8 cellular contexts compared by ENCODE assay signal in genomic region chr19:4768934-4769777, GRCh38. TPM values are rescaled to one million over a fixed set of nuclear protein-coding genes. Genes with fewer than 3 reads are reported as not detected.
DNase-seq lines count a peak whose midpoint lies in the region; ATAC-seq and TF ChIP-seq lines count a peak whose summit lies in the region.

No MANE protein-coding gene starts in this region.

- intact Hi-C loops in CD8-positive, alpha-beta T cell (cut with DNase I, micrococcal nuclease) = loop anchor here in 1 of 2 experiments (1.0 to 2.0 kb wide), 2 partner anchors 22 to 44 kb away; partner anchors contain the start of gene FEM1A
- intact Hi-C loops in IMR-90 (cut with micrococcal nuclease) (no loop called here), OCI-LY7 (cut with micrococcal nuclease; ENCODE audit: unreplicated experiment) (no loop called here)

- BruUV-seq in IMR-90 (replicated peaks; lab: Mats Ljungman, UMichigan) (no TSS peak), OCI-LY7 (replicated peaks; lab: Mats Ljungman, UMichigan) (no TSS peak)

- H3K36me3 Mint-ChIP-seq in CD8-positive, alpha-beta T cell = no peaks in the 10 kb centered on the region
- no peaks in the 10 kb centered on the region for H3K36me3 Mint-ChIP-seq in activated T-cell treated with anti-CD3 and anti-CD28 coated beads, Interleukin-2, amount 50 U/mL, for 72 hours (ENCODE audit: insufficient read depth in 2 of 2)
- H3K36me3 Mint-ChIP-seq in natural killer cell treated with Interleukin-12 subunit alpha and Interleukin-12 subunit beta and Interleukin-15 and Interleukin-18, amount 100 ng/mL, for 72 hours = no peaks in the 10 kb centered on the region
- H3K36me3 Mint-ChIP-seq in stimulated activated naive B cell treated with anti-CD40 and anti-IgM and Interleukin-4, amounts not matched to agents 10 μg/mL and 1 μg/mL and 100 μg/mL, for 72 hours = no peaks in the 10 kb centered on the region

- H2BK120ac ChIP-seq in IMR-90 (ENCODE audit: low read depth, low read length) = no peak overlapping the region

- POLR2A ChIA-PET in CD8-positive, alpha-beta T cell (lab: Charles Lee) = no interaction called here
- POLR2A ChIA-PET in IMR-90 (lab: Charles Lee; ENCODE audit: unreplicated experiment) = no interaction called here
- POLR2A ChIA-PET in OCI-LY7 (lab: Charles Lee) = interaction anchor here (0.6 to 1.0 kb wide), 2 partner anchors 28 to 638 kb away, joined by 4 read pairs; no protein-coding TSS in a partner anchor

- peaks cover 26% of the 10 kb centered on the region for H3K27me3 Mint-ChIP-seq in CD8-positive, alpha-beta T cell (ENCODE audit: low read depth)
- H3K27me3 Mint-ChIP-seq in activated T-cell treated with anti-CD3 and anti-CD28 coated beads, Interleukin-2, amount 50 U/mL, for 72 hours (ENCODE audit: low read depth) = peaks cover 20% of the 10 kb centered on the region
- H3K27me3 Mint-ChIP-seq in natural killer cell treated with Interleukin-12 subunit alpha and Interleukin-12 subunit beta and Interleukin-15 and Interleukin-18, amount 100 ng/mL, for 72 hours = peaks cover 19% of the 10 kb centered on the region in 2 donors
- H3K27me3 Mint-ChIP-seq in stimulated activated naive B cell treated with anti-CD40 and anti-IgM and Interleukin-4, amounts not matched to agents 10 μg/mL and 1 μg/mL and 100 μg/mL, for 72 hours = peaks cover 48 to 57% of the 10 kb centered on the region in 2 donors

- H4K8ac ChIP-seq in IMR-90 (ENCODE audit: low read depth in 2 of 2, low read length in 2 of 2) = no peak overlapping the region

- H3K9me3 Mint-ChIP-seq in CD8-positive, alpha-beta T cell = no peaks in the 10 kb centered on the region
- H3K9me3 Mint-ChIP-seq in activated T-cell treated with anti-CD3 and anti-CD28 coated beads, Interleukin-2, amount 50 U/mL, for 72 hours = peaks cover 0 to 3% of the 10 kb centered on the region in 2 donors
- H3K9me3 Mint-ChIP-seq in natural killer cell treated with Interleukin-12 subunit alpha and Interleukin-12 subunit beta and Interleukin-15 and Interleukin-18, amount 100 ng/mL, for 72 hours = no peaks in the 10 kb centered on the region
- peaks cover 0 to 1% of the 10 kb centered on the region in 2 donors for H3K9me3 Mint-ChIP-seq in stimulated activated naive B cell treated with anti-CD40 and anti-IgM and Interleukin-4, amounts not matched to agents 10 μg/mL and 1 μg/mL and 100 μg/mL, for 72 hours

- H3K27ac ChIP-seq in CD8-positive, alpha-beta T cell (ENCODE audit: low read depth, low read length) = no peak overlapping the region
- H3K27ac ChIP-seq in IMR-90 (ENCODE audit: insufficient read depth, low read length) (no peak overlapping the region), OCI-LY7 (ENCODE audit: low read depth, low read length, poor library complexity, severe bottlenecking) (no peak overlapping the region)

- CTCF ChIA-PET in CD8-positive, alpha-beta T cell (lab: Charles Lee) = interaction anchor here (0.5 kb wide), 1 partner anchor 21 kb away, joined by 3 read pairs; no protein-coding TSS in a partner anchor
- CTCF ChIA-PET in IMR-90 (lab: Yijun Ruan, JAX) (no interaction called here), OCI-LY7 (lab: Charles Lee; ENCODE audit: unreplicated experiment) (no interaction called here)

- no peak overlapping the region for H3K23ac ChIP-seq in IMR-90 (ENCODE audit: low read depth, low read length)

- H3K4me3 Mint-ChIP-seq in CD8-positive, alpha-beta T cell = no peak overlapping the region
- H3K4me3 Mint-ChIP-seq in activated T-cell treated with anti-CD3 and anti-CD28 coated beads, Interleukin-2, amount 50 U/mL, for 72 hours = no peak overlapping the region
- no peak overlapping the region for H3K4me3 Mint-ChIP-seq in natural killer cell treated with Interleukin-12 subunit alpha and Interleukin-12 subunit beta and Interleukin-15 and Interleukin-18, amount 100 ng/mL, for 72 hours
- no peak overlapping the region for H3K4me3 Mint-ChIP-seq in stimulated activated naive B cell treated with anti-CD40 and anti-IgM and Interleukin-4, amounts not matched to agents 10 μg/mL and 1 μg/mL and 100 μg/mL, for 72 hours

- H2AFZ ChIP-seq in IMR-90 (replicated peaks; ENCODE audit: low read length, poor library complexity) = no peak overlapping the region
- H2AFZ ChIP-seq in OCI-LY7 (ENCODE audit: low read length) = no peak overlapping the region

- TF ChIP-seq CTCF in CD8-positive, alpha-beta T cell (IDR thresholded peaks at IDR 0.05) = no peak
- TF ChIP-seq CTCF in IMR-90 (conservative IDR thresholded peaks at IDR 0.05; ENCODE audit: low read depth, low read length) = no peak
- no peak for TF ChIP-seq CTCF in OCI-LY7 (conservative IDR thresholded peaks at IDR 0.05; ENCODE audit: low read length)
- TF ChIP-seq CTCF in fibroblast of the aortic adventitia (IDR thresholded peaks at IDR 0.05; ENCODE audit: insufficient read depth, low read length) = no peak

- H4K91ac ChIP-seq in IMR-90 (ENCODE audit: insufficient read depth, low read depth, low read length) = no peak overlapping the region

- ATAC-seq in CD8-positive, alpha-beta T cell = peak; percentile 99
- peak; percentile 100 for ATAC-seq in IMR-90 (ENCODE audit: low read depth)
- peak; percentile 71 to 73 for ATAC-seq in activated T-cell treated with anti-CD3 and anti-CD28 coated beads, Interleukin-2, amount 50 U/mL, for 72 hours (replicated peaks in 1 of 2)
- peak; percentile 83 for ATAC-seq in natural killer cell treated with Interleukin-12 subunit alpha and Interleukin-12 subunit beta and Interleukin-15 and Interleukin-18, amount 100 ng/mL, for 72 hours
- peak; percentile 53 to 56 for ATAC-seq in stimulated activated naive B cell treated with anti-CD40 and anti-IgM and Interleukin-4, amounts not matched to agents 10 μg/mL and 1 μg/mL and 100 μg/mL, for 72 hours (replicated peaks)
- ATAC-seq in HG03039 (IDR thresholded peaks at IDR 0.05; ENCODE audit: unreplicated experiment) = no peak

- no peak overlapping the region for H3K18ac ChIP-seq in IMR-90 (ENCODE audit: low read depth, low read length)

- H2BK15ac ChIP-seq in IMR-90 (ENCODE audit: low read depth, low read length) = no peak overlapping the region

- no peak overlapping the region for H2BK5ac ChIP-seq in IMR-90 (ENCODE audit: low read depth, low read length, poor library complexity, severe bottlenecking)

- H3K9me2 ChIP-seq in OCI-LY7 (ENCODE audit: insufficient read depth, low read length) = no peaks in the 10 kb centered on the region

- in situ Hi-C loops in IMR-90 (cut with MboI; ENCODE audit: low sequenced_read_pairs) = no loop called here

- H3K79me1 ChIP-seq in IMR-90 (ENCODE audit: low read depth in 1 of 2, low read length in 2 of 2) = no peaks in the 10 kb centered on the region

- no peaks in the 10 kb centered on the region for H3K79me2 ChIP-seq in OCI-LY7 (ENCODE audit: insufficient read depth, low read depth, low read length)

- no peaks in the 10 kb centered on the region for H3K27me3 ChIP-seq in CD8-positive, alpha-beta T cell (ENCODE audit: insufficient read depth, low read length)
- peaks cover 4% of the 10 kb centered on the region for H3K27me3 ChIP-seq in IMR-90 (ENCODE audit: control insufficient read depth, insufficient read depth, low read length)

- no peak for TF ChIP-seq POLR2A in IMR-90 (IDR thresholded peaks at IDR 0.05; ENCODE audit: low read depth, low read length)

- H2BK20ac ChIP-seq in IMR-90 (ENCODE audit: low read depth, low read length) = no peak overlapping the region

- no peak overlapping the region for H3K27ac Mint-ChIP-seq in CD8-positive, alpha-beta T cell
- H3K27ac Mint-ChIP-seq in activated T-cell treated with anti-CD3 and anti-CD28 coated beads, Interleukin-2, amount 50 U/mL, for 72 hours = no peak overlapping the region
- no peak overlapping the region for H3K27ac Mint-ChIP-seq in natural killer cell treated with Interleukin-12 subunit alpha and Interleukin-12 subunit beta and Interleukin-15 and Interleukin-18, amount 100 ng/mL, for 72 hours
- H3K27ac Mint-ChIP-seq in stimulated activated naive B cell treated with anti-CD40 and anti-IgM and Interleukin-4, amounts not matched to agents 10 μg/mL and 1 μg/mL and 100 μg/mL, for 72 hours = no peak overlapping the region

- no peak overlapping the region for H3K4me2 ChIP-seq in IMR-90 (ENCODE audit: low read depth, low read length)
- H3K4me2 ChIP-seq in OCI-LY7 (ENCODE audit: low read length) = no peak overlapping the region

- H3K9me1 ChIP-seq in IMR-90 (ENCODE audit: insufficient read depth, low read length) = no peaks in the 10 kb centered on the region

- H4K20me1 ChIP-seq in IMR-90 (ENCODE audit: insufficient read depth, low read length) (peaks cover 8% of the 10 kb centered on the region), OCI-LY7 (ENCODE audit: insufficient read depth, low read length) (no peaks in the 10 kb centered on the region)

- H2AK5ac ChIP-seq in IMR-90 (ENCODE audit: low read depth, low read length) = no peak overlapping the region

- no peak for TF ChIP-seq RAD21 in IMR-90 (IDR thresholded peaks at IDR 0.05; ENCODE audit: low read length)

- no peak overlapping the region for H3K4me3 ChIP-seq in CD8-positive, alpha-beta T cell (ENCODE audit: low read depth, low read length)
- no peak overlapping the region for H3K4me3 ChIP-seq in IMR-90 (ENCODE audit: insufficient read depth, low read depth, low read length)
- H3K4me3 ChIP-seq in OCI-LY7 (ENCODE audit: low read depth, low read length, poor library complexity, severe bottlenecking) = no peak overlapping the region
- H3K4me3 ChIP-seq in fibroblast of the aortic adventitia (ENCODE audit: low read depth, low read length) = no peak overlapping the region

- dilution Hi-C loops in IMR-90 (cut with HindIII; ENCODE audit: low sequenced_read_pairs, unreplicated experiment) = no loop called here

- no peak overlapping the region for H4K5ac ChIP-seq in IMR-90 (ENCODE audit: low read depth, low read length)

- H3K4me1 ChIP-seq in CD8-positive, alpha-beta T cell (ENCODE audit: insufficient read depth, low read length) = no peaks in the 10 kb centered on the region
- no peaks in the 10 kb centered on the region for H3K4me1 ChIP-seq in IMR-90 (ENCODE audit: control insufficient read depth, insufficient read depth, low read length)
- peaks cover 5% of the 10 kb centered on the region for H3K4me1 ChIP-seq in OCI-LY7 (ENCODE audit: insufficient read depth, low read length, poor library complexity, severe bottlenecking)

- H3K9me3 ChIP-seq in CD8-positive, alpha-beta T cell (ENCODE audit: low read length) = no peaks in the 10 kb centered on the region
- H3K9me3 ChIP-seq in IMR-90 (ENCODE audit: control insufficient read depth, insufficient read depth, low read length) (no peaks in the 10 kb centered on the region), OCI-LY7 (ENCODE audit: low read length) (no peaks in the 10 kb centered on the region)

- H3K4ac ChIP-seq in IMR-90 (ENCODE audit: low read depth, low read length) = no peak overlapping the region

- peaks cover 3% of the 10 kb centered on the region for H3K4me1 Mint-ChIP-seq in CD8-positive, alpha-beta T cell (ENCODE audit: low read depth)
- H3K4me1 Mint-ChIP-seq in activated T-cell treated with anti-CD3 and anti-CD28 coated beads, Interleukin-2, amount 50 U/mL, for 72 hours (ENCODE audit: low read depth) = peaks cover 6% of the 10 kb centered on the region
- peaks cover 0 to 8% of the 10 kb centered on the region in 2 donors for H3K4me1 Mint-ChIP-seq in natural killer cell treated with Interleukin-12 subunit alpha and Interleukin-12 subunit beta and Interleukin-15 and Interleukin-18, amount 100 ng/mL, for 72 hours (ENCODE audit: low read depth in 2 of 2)
- H3K4me1 Mint-ChIP-seq in stimulated activated naive B cell treated with anti-CD40 and anti-IgM and Interleukin-4, amounts not matched to agents 10 μg/mL and 1 μg/mL and 100 μg/mL, for 72 hours = peaks cover 6 to 17% of the 10 kb centered on the region in 2 donors

- H3K14ac ChIP-seq in IMR-90 (replicated peaks; ENCODE audit: low read depth, low read length) = no peak overlapping the region

- peak; percentile 61 to 86 (median 78) for DNase-seq in CD8-positive, alpha-beta T cell
- DNase-seq in IMR-90 = peak; percentile 82
- DNase-seq in OCI-LY7 (ENCODE audit: low spot score) = peak; percentile 91
- DNase-seq in activated T-cell treated with anti-CD3 and anti-CD28 coated beads, Interleukin-2, amount 50 U/mL, for 72 hours = peak; percentile 85 to 86
- DNase-seq in fibroblast of the aortic adventitia (ENCODE audit: low read depth) = peak; percentile 91
- DNase-seq in natural killer cell treated with Interleukin-12 subunit alpha and Interleukin-12 subunit beta and Interleukin-15 and Interleukin-18, amount 100 ng/mL, for 72 hours (ENCODE audit: low spot score) = peak; percentile 79
- peak; percentile 56 for DNase-seq in stimulated activated naive B cell treated with anti-CD40 and anti-IgM and Interleukin-4, amounts not matched to agents 10 μg/mL and 1 μg/mL and 100 μg/mL, for 72 hours

- no peak overlapping the region for H3K9ac ChIP-seq in IMR-90 (ENCODE audit: low read depth, low read length)

- H2AK9ac ChIP-seq in IMR-90 (replicated peaks; ENCODE audit: low read depth, low read length, poor library complexity) = peak overlapping the region; percentile 42

- 12% methylated on average over 17 of the region's 37 CpGs; no CpG with 5 or more reads in 1 of the 2 experiments for WGBS in IMR-90 (ENCODE audit: extremely low coverage in 2 of 2, insufficient read length in 1 of 2), 2 experiments

- no peaks in the 10 kb centered on the region for H3K36me3 ChIP-seq in CD8-positive, alpha-beta T cell (ENCODE audit: insufficient read depth, low read length)
- H3K36me3 ChIP-seq in IMR-90 (ENCODE audit: control insufficient read depth, insufficient read depth, low read length) (no peaks in the 10 kb centered on the region), OCI-LY7 (ENCODE audit: insufficient read depth, low read length) (no peaks in the 10 kb centered on the region)

- H3K56ac ChIP-seq in IMR-90 (ENCODE audit: extremely low read depth, insufficient read depth, low read length) = no peak overlapping the region

RNA-seq across cellular contexts. Expression of gene FEM1A, which starts 22.4 kb away (rescaled TPM):
- 10 to 100 TPM; 16.7 to 17.4 TPM for total RNA-seq in CD8-positive, alpha-beta T cell
- total RNA-seq in IMR-90 (2012; rRNA removed) (8.6 and 8.8 TPM in 2 replicates), OCI-LY7 (2022) (14.3 and 15.8 TPM in 2 replicates), fibroblast of the aortic adventitia (ENCODE audit: low replicate concordance) (5.8 and 8.8 TPM in 2 replicates)
- 5.3 and 5.8 TPM in 2 replicates for polyA plus RNA-seq in IMR-90 (2012; rRNA removed)
- 2.4 and 5.0 TPM in 2 replicates for polyA plus RNA-seq in IMR-90 (2012; cell fraction: cytosol; rRNA removed)
- polyA plus RNA-seq in IMR-90 (2012; cell fraction: nucleus; rRNA removed; ENCODE audit: low replicate concordance) = 1.8 and 3.2 TPM in 2 replicates
- total RNA-seq in OCI-LY7 (2014; rRNA removed; shearing (Covaris generic)) = 11.5 and 17.5 TPM in 2 replicates
- total RNA-seq in activated T-cell treated with anti-CD3 and anti-CD28 coated beads, Interleukin-2, amount 50 U/mL, for 72 hours = 10 to 100 TPM in 1 of 2 donors, 1 to 10 TPM in 1; 9.8 to 11.8 TPM
- total RNA-seq in natural killer cell treated with Interleukin-12 subunit alpha and Interleukin-12 subunit beta and Interleukin-15 and Interleukin-18, amount 100 ng/mL, for 72 hours = 10 to 100 TPM; 19.7 to 24.0 TPM

RNA-seq across cellular contexts. Expression of gene DPP9, which starts 45.5 kb away (rescaled TPM):
- 10 to 100 TPM; 85.5 to 86.6 TPM for total RNA-seq in CD8-positive, alpha-beta T cell
- total RNA-seq in IMR-90 (2012; rRNA removed) = 12.2 and 12.4 TPM in 2 replicates
- polyA plus RNA-seq in IMR-90 (2012; rRNA removed) = 33.0 and 37.3 TPM in 2 replicates
- polyA plus RNA-seq in IMR-90 (2012; cell fraction: cytosol; rRNA removed) = 27.1 and 46.5 TPM in 2 replicates
- 36.9 and 57.3 TPM in 2 replicates for polyA plus RNA-seq in IMR-90 (2012; cell fraction: nucleus; rRNA removed; ENCODE audit: low replicate concordance)
- total RNA-seq in OCI-LY7 (2014; rRNA removed; shearing (Covaris generic)) = 25.5 and 40.2 TPM in 2 replicates
- total RNA-seq in OCI-LY7 (2022) = 56.7 and 63.8 TPM in 2 replicates
- total RNA-seq in activated T-cell treated with anti-CD3 and anti-CD28 coated beads, Interleukin-2, amount 50 U/mL, for 72 hours = 10 to 100 TPM; 58.8 to 61.0 TPM
- total RNA-seq in fibroblast of the aortic adventitia (ENCODE audit: low replicate concordance) = 53.1 and 70.9 TPM in 2 replicates
- total RNA-seq in natural killer cell treated with Interleukin-12 subunit alpha and Interleukin-12 subunit beta and Interleukin-15 and Interleukin-18, amount 100 ng/mL, for 72 hours = 100 to 1,000 TPM; 125 to 175 TPM
